15 cellular contexts compared by ENCODE assay signal in the genomic region with DNA sequence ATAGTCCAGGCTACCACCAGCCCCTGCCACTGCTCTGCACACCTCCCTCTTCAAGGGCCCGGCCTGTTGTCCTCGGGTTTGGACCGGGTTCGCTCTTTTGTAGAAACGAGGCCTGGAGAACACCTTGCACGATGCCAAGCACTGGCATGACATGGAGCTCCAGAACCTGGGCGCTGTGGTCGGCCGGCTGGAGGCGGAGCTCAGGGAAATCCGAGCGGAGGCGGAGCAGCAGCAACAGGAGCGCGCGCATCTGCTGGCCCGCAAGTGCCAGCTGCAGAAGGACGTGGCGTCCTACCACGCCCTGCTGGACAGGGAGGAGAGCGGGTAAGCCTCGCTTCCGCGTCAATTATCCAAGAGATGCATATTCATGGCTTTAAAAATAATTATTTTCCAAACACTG.
A peak's percentile ranks its signal among the peaks of the same experiment; 100 is the strongest.
DNase-seq lines count a peak whose midpoint lies in the region; ATAC-seq, FAIRE-seq and TF ChIP-seq lines count a peak whose summit lies in the region.
"Had no signal": no experiment of that assay in that cellular context is flagged by ENCODE, and none has a peak within 500 bp of the region (broad histone marks: within the 10 kb centered on the region; RNA-seq: fewer than 3 reads in every experiment).

No MANE protein-coding gene starts in this region.

- H3K27ac Mint-ChIP-seq in neural crest cell (ENCODE audit: unreplicated experiment): peak overlapping the region; percentile 90
- H3K27ac Mint-ChIP-seq: activated naive CD8-positive, alpha-beta T cell treated with anti-CD3 and anti-CD28 coated beads, Interleukin-2, amount 50 U/mL, for 24 hours had no signal

- DNase-seq in EL (peak; percentile 44), NCI-H2227 (lab: John Stamatoyannopoulos, UW; ENCODE audit: unreplicated experiment) (peak; percentile 62), H1 (ENCODE audit: low read depth in 1 of 2, low spot score in 2 of 2) (peak in 1 of 2 experiments; percentile 62), neural crest cell (ENCODE audit: low read depth, low spot score) (peak; percentile 18), NCI-H1048 (lab: John Stamatoyannopoulos, UW) (no peak), dedifferentiated amniotic fluid mesenchymal stem cell (ENCODE audit: extremely low spot score) (no peak), occipital lobe (lab: John Stamatoyannopoulos, UW) (no peak)
- DNase-seq: activated CD8-positive, alpha-beta memory T cell treated with anti-CD3 and anti-CD28 coated beads, Interleukin-2, amount 50 U/mL, for 4 hours; activated naive CD8-positive, alpha-beta T cell treated with anti-CD3 and anti-CD28 coated beads, Interleukin-2, amount 50 U/mL, for 24 hours; effector memory CD4-positive, alpha-beta T cell; NCI-H146; PC-3; T-helper 9 cell had no signal

- POLR2A ChIA-PET in H1 (lab: Charles Lee; ENCODE audit: partially characterized antibody): interaction anchor here (1.4 kb wide), 1 partner anchor 14 kb away, joined by 3 read pairs; no protein-coding TSS in a partner anchor

- 60% methylated on average over 24 of the region's 24 CpGs; no CpG with 5 or more reads in 1 of the 2 experiments for WGBS in H1 (ENCODE audit: extremely low coverage in 1 of 2, insufficient coverage in 1 of 2, insufficient read length in 1 of 2, insufficient replicate concordance in 2 of 2, low coverage in 1 of 2, low lambda C conversion rate in 2 of 2, missing lambda C conversion rate in 1 of 2), 2 experiments

- no peaks in the 10 kb centered on the region for H3K23me2 ChIP-seq in H1 (ENCODE audit: low read depth, low read length)

- peak overlapping the region; percentile 21 for H3K4me3 Mint-ChIP-seq in neural crest cell
- H3K4me3 Mint-ChIP-seq: activated naive CD8-positive, alpha-beta T cell treated with anti-CD3 and anti-CD28 coated beads, Interleukin-2, amount 50 U/mL, for 24 hours had no signal

- ATAC-seq in GM21825 (IDR thresholded peaks at IDR 0.05; ENCODE audit: unreplicated experiment): no peak
- ATAC-seq: activated naive CD8-positive, alpha-beta T cell treated with anti-CD3 and anti-CD28 coated beads, Interleukin-2, amount 50 U/mL, for 24 hours; PC-3 had no signal

- no peak overlapping the region for H4K5ac ChIP-seq in H1 (ENCODE audit: insufficient read length, low read depth, low read length)

- TF ChIP-seq CTCF in H1 (IDR thresholded peaks at IDR 0.05; ENCODE audit: control extremely low read depth in 1 of 3, insufficient read depth in 1 of 3, low read depth in 1 of 3, low read length in 3 of 3): peak in 1 of 3 experiments; percentile 13; a peak in 1 of 4 replicates
- TF ChIP-seq CTCF in neural crest cell (conservative IDR thresholded peaks at IDR 0.05): peak; percentile 18

- no peak overlapping the region for H4K8ac ChIP-seq in H1 (ENCODE audit: extremely low read depth, insufficient read depth, low read length)

- peak overlapping the region; percentile 48 for H2AFZ ChIP-seq in H1 (ENCODE audit: low read length)

- no peaks in the 10 kb centered on the region for H3K79me1 ChIP-seq in H1 (ENCODE audit: low read depth, low read length)

- no peak overlapping the region for H3K56ac ChIP-seq in H1 (replicated peaks; ENCODE audit: insufficient read length, low read depth, low read length)

- 0 out of 2 replicates have a peak overlapping the region, but pooled peaks have one; percentile 54 for H2BK15ac ChIP-seq in H1 (ENCODE audit: low read length)

- no peak for TF ChIP-seq RAD21 in H1 (IDR thresholded peaks at IDR 0.05 in 1 of 2, conservative IDR thresholded peaks at IDR 0.05 in 1 of 2; ENCODE audit: low read depth in 2 of 2, low read length in 2 of 2)

- no peak overlapping the region for H3K9ac ChIP-seq in H1 (replicated peaks in 1 of 4; ENCODE audit: extremely low read depth in 1 of 4, low read depth in 3 of 4, low read length in 3 of 4)
- H3K9ac ChIP-seq: BLaER1 had no signal

- peak overlapping the region in 1 of 4 experiments; percentile 12; a peak in 1 of 8 replicates for H3K4me3 ChIP-seq in H1 (ENCODE audit: extremely low read depth in 1 of 4, insufficient read depth in 2 of 4, low read depth in 3 of 4, low read length in 4 of 4)
- H3K4me3 ChIP-seq: BLaER1 had no signal

- H3K18ac ChIP-seq in H1 (ENCODE audit: extremely low read depth, low read length): no peak overlapping the region

- CTCF ChIA-PET in H1 (lab: Charles Lee; ENCODE audit: partially characterized antibody): interaction anchor here (0.5 to 3.5 kb wide), 7 partner anchors 12 to 426 kb away, joined by 3 to 13 read pairs (median 5); no protein-coding TSS in a partner anchor

- H3K27ac ChIP-seq in H1 (ENCODE audit: low read depth, low read length): no peak overlapping the region
- H3K27ac ChIP-seq: BLaER1 had no signal

- H4K91ac ChIP-seq in H1 (replicated peaks; ENCODE audit: insufficient read length, low read length): no peak overlapping the region

- H3K9me3 ChIP-seq in H1 (ENCODE audit: insufficient read depth in 2 of 2, low read depth in 1 of 2, low read length in 1 of 2): no peaks in the 10 kb centered on the region
- H3K9me3 ChIP-seq: BLaER1 had no signal

- H3K14ac ChIP-seq in H1 (ENCODE audit: insufficient read length): no peak overlapping the region

- no peaks in the 10 kb centered on the region for H3K36me3 Mint-ChIP-seq in neural crest cell (ENCODE audit: low read depth)

- no peaks in the 10 kb centered on the region for H3K36me3 ChIP-seq in H1 (ENCODE audit: control insufficient read depth in 2 of 4, insufficient read depth in 4 of 4, low read length in 3 of 4)
- H3K36me3 ChIP-seq: BLaER1 had no signal

- H2BK12ac ChIP-seq in H1 (ENCODE audit: low read depth, low read length): no peak overlapping the region

- TF ChIP-seq POLR2A in H1 (IDR thresholded peaks at IDR 0.05; ENCODE audit: control extremely low read depth in 1 of 2, low read depth in 2 of 2, low read length in 2 of 2): no peak

- H3K9me3 Mint-ChIP-seq in neural crest cell: no peaks in the 10 kb centered on the region
- H3K9me3 Mint-ChIP-seq: activated naive CD8-positive, alpha-beta T cell treated with anti-CD3 and anti-CD28 coated beads, Interleukin-2, amount 50 U/mL, for 24 hours had no signal

- peak overlapping the region; percentile 12 to 35 for H3K4me2 ChIP-seq in H1 (ENCODE audit: insufficient read depth in 1 of 2, low read depth in 2 of 2, low read length in 2 of 2)
- H3K4me2 ChIP-seq: BLaER1 had no signal

- no peak overlapping the region for H2BK120ac ChIP-seq in H1 (replicated peaks; ENCODE audit: low read depth, low read length)

- H3K4me1 Mint-ChIP-seq in neural crest cell: peaks cover 53% of the 10 kb centered on the region

- H3K27me3 Mint-ChIP-seq in neural crest cell (ENCODE audit: low read depth): peaks cover 4% of the 10 kb centered on the region
- H3K27me3 Mint-ChIP-seq: activated naive CD8-positive, alpha-beta T cell treated with anti-CD3 and anti-CD28 coated beads, Interleukin-2, amount 50 U/mL, for 24 hours had no signal

- H3K23ac ChIP-seq in H1 (ENCODE audit: insufficient read length): no peak overlapping the region

- no peaks in the 10 kb centered on the region for H4K20me1 ChIP-seq in H1 (replicated peaks in 1 of 2; ENCODE audit: control insufficient read depth in 1 of 2, insufficient read depth in 2 of 2, low read length in 2 of 2)
- H4K20me1 ChIP-seq: BLaER1 had no signal

- H3K4me1 ChIP-seq in H1 (replicated peaks in 1 of 4; ENCODE audit: control insufficient read depth in 3 of 4, insufficient read depth in 4 of 4, low read length in 3 of 4): peaks cover 0 to 8% (median 4%) of the 10 kb centered on the region in 4 experiments; a peak in 4 of 7 replicates

- no peak overlapping the region for H2BK20ac ChIP-seq in H1 (ENCODE audit: low read length)

- no peak for FAIRE-seq in H1 (lab: Jason Lieb, UNC)

- H3K79me2 ChIP-seq in H1 (ENCODE audit: control insufficient read depth in 1 of 2, insufficient read depth in 2 of 2, low read length in 2 of 2): no peaks in the 10 kb centered on the region

- no peak overlapping the region for H2AK5ac ChIP-seq in H1 (ENCODE audit: low read depth, low read length)

- H3K27me3 ChIP-seq in H1 (replicated peaks in 1 of 4; ENCODE audit: control insufficient read depth in 3 of 4, extremely low read depth in 1 of 4, insufficient read depth in 3 of 4, low read length in 3 of 4): peaks cover 0 to 5% (median 0%) of the 10 kb centered on the region in 4 experiments; a peak in 4 of 7 replicates
- H3K27me3 ChIP-seq: BLaER1 had no signal

- no peak overlapping the region for H2BK5ac ChIP-seq in H1 (ENCODE audit: low read depth, low read length)

- no peak for TF ChIP-seq EP300 in H1 (IDR thresholded peaks at IDR 0.05; ENCODE audit: borderline replicate concordance in 1 of 2, low read depth in 2 of 2, low read length in 2 of 2)

- H3K4ac ChIP-seq in H1 (replicated peaks; ENCODE audit: insufficient read length, low read depth, low read length): no peak overlapping the region

TF ChIP-seq in H1, 55 proteins besides CTCF, POLR2A, EP300 and RAD21:
- TF ChIP-seq RNF2 (IDR thresholded peaks at IDR 0.05; ENCODE audit: borderline replicate concordance, low read depth, low read length, missing control alignments, poor library complexity, severe bottlenecking) (no peak), POLR2AphosphoS5 (IDR thresholded peaks at IDR 0.05; ENCODE audit: low read depth, low read length) (no peak), CHD1 (IDR thresholded peaks at IDR 0.05; ENCODE audit: low read depth, low read length) (no peak), RFX5 (IDR thresholded peaks at IDR 0.05; ENCODE audit: borderline replicate concordance, low read depth, low read length) (no peak), KDM1A (IDR thresholded peaks at IDR 0.05; ENCODE audit: borderline replicate concordance, low read length) (no peak), HDAC6 (IDR thresholded peaks at IDR 0.05; ENCODE audit: low read depth, low read length) (no peak), SRF (IDR thresholded peaks at IDR 0.05; ENCODE audit: low read depth, low read length) (no peak), BRCA1 (IDR thresholded peaks at IDR 0.05; ENCODE audit: low read depth, low read length) (no peak), TBP (IDR thresholded peaks at IDR 0.05; ENCODE audit: low read depth, low read length) (no peak), TAF1 (IDR thresholded peaks at IDR 0.05; ENCODE audit: low read depth, low read length) (no peak), JUND (IDR thresholded peaks at IDR 0.05; ENCODE audit: low read length) (no peak), MAFK (IDR thresholded peaks at IDR 0.05; ENCODE audit: low read depth, low read length) (no peak), POU5F1 (IDR thresholded peaks at IDR 0.05; ENCODE audit: low read depth, low read length) (no peak), EZH2 (IDR thresholded peaks at IDR 0.05; ENCODE audit: low read depth, low read length, severe bottlenecking) (no peak)

Comparison
In these comparisons a context has a peak if more than half of its experiments do, and no peak if none do; other contexts are left out.
1. DNase-seq: peak in EL (single experiment), NCI-H2227 (single experiment) and neural crest cell (single experiment); none in NCI-H1048 (single experiment), dedifferentiated amniotic fluid mesenchymal stem cell (single experiment) and occipital lobe (single experiment).